12 cellular contexts compared by ENCODE assay signal in genomic region chr2:12127639-12128038, GRCh38.
DNase-seq lines count a peak whose midpoint lies in the region; ATAC-seq, FAIRE-seq and TF ChIP-seq lines count a peak whose summit lies in the region.
"Had no signal": no experiment of that assay in that cellular context is flagged by ENCODE, and none has a peak within 500 bp of the region (broad histone marks: within the 10 kb centered on the region; RNA-seq: fewer than 3 reads in every experiment).

No MANE protein-coding gene starts in this region.

- H3K4me3 ChIP-seq in small intestine (ENCODE audit: low read depth in 1 of 2, low read length in 2 of 2) (no peak overlapping the region), foreskin fibroblast (ENCODE audit: low read depth in 1 of 2, low read length in 2 of 2) (no peak overlapping the region)
- H3K4me3 ChIP-seq: tibial artery had no signal

- H3K9me3 ChIP-seq in small intestine (ENCODE audit: control insufficient read depth, low read depth): no peaks in the 10 kb centered on the region

- no peak for DNase-seq in activated CD4-positive, CD25-positive, alpha-beta regulatory T cell (lab: John Stamatoyannopoulos, UW)
- no peak for DNase-seq in activated T-helper 1 cell treated with anti-CD3 and anti-CD28 coated beads, Interleukin-12 subunit alpha, Interleukin-12 subunit beta, Interleukin-2, Interleukin-4 antibody, amounts not matched to agents 30 ng/mL and 10 ng/mL and 1 ng/mL, durations not matched to agents 14 hours and 24 hours and 36 hours (ENCODE audit: low spot score)
- peak; percentile 13 for DNase-seq in small intestine
- no peak for DNase-seq in kidney tubule cell (ENCODE audit: low spot score)
- DNase-seq in foreskin fibroblast: no peak
- DNase-seq in frontal cortex (ENCODE audit: low spot score in 2 of 2): no peak
- DNase-seq: kidney glomerular epithelial cell, NCI-H2081 treated with DMSO at 0.1 percent for 48 hours, tibial artery had no signal

- H3K4me3 Mint-ChIP-seq in activated T-helper 1 cell treated with anti-CD3 and anti-CD28 coated beads, Interleukin-12 subunit alpha, Interleukin-12 subunit beta, Interleukin-2, Interleukin-4 antibody, amounts not matched to agents 30 ng/mL and 10 ng/mL and 1 ng/mL, durations not matched to agents 14 hours and 24 hours and 36 hours: peak overlapping the region; percentile 15

- peaks cover 4% of the 10 kb centered on the region for H3K36me3 Mint-ChIP-seq in activated T-helper 1 cell treated with anti-CD3 and anti-CD28 coated beads, Interleukin-12 subunit alpha, Interleukin-12 subunit beta, Interleukin-2, Interleukin-4 antibody, amounts not matched to agents 30 ng/mL and 10 ng/mL and 1 ng/mL, durations not matched to agents 14 hours and 24 hours and 36 hours (ENCODE audit: low read depth)

- peak overlapping the region; percentile 55 for H3K27ac Mint-ChIP-seq in activated T-helper 1 cell treated with anti-CD3 and anti-CD28 coated beads, Interleukin-12 subunit alpha, Interleukin-12 subunit beta, Interleukin-2, Interleukin-4 antibody, amounts not matched to agents 30 ng/mL and 10 ng/mL and 1 ng/mL, durations not matched to agents 14 hours and 24 hours and 36 hours

- H3K36me3 ChIP-seq in small intestine (ENCODE audit: control insufficient read depth in 2 of 2, insufficient read depth in 2 of 2, low read length in 2 of 2): no peaks in the 10 kb centered on the region
- H3K36me3 ChIP-seq: tibial artery had no signal

- H3K27me3 Mint-ChIP-seq in activated T-helper 1 cell treated with anti-CD3 and anti-CD28 coated beads, Interleukin-12 subunit alpha, Interleukin-12 subunit beta, Interleukin-2, Interleukin-4 antibody, amounts not matched to agents 30 ng/mL and 10 ng/mL and 1 ng/mL, durations not matched to agents 14 hours and 24 hours and 36 hours (ENCODE audit: insufficient read depth): peaks cover 5% of the 10 kb centered on the region

- H3K9me3 Mint-ChIP-seq in activated T-helper 1 cell treated with anti-CD3 and anti-CD28 coated beads, Interleukin-12 subunit alpha, Interleukin-12 subunit beta, Interleukin-2, Interleukin-4 antibody, amounts not matched to agents 30 ng/mL and 10 ng/mL and 1 ng/mL, durations not matched to agents 14 hours and 24 hours and 36 hours: peaks cover 10% of the 10 kb centered on the region

- ATAC-seq in activated CD4-positive, CD25-positive, alpha-beta regulatory T cell treated with anti-CD3 and anti-CD28 coated beads, Interleukin-2, amount 50 U/mL, for 24 hours: peak; percentile 35 to 53
- peak; percentile 63 for ATAC-seq in HG02884 (IDR thresholded peaks at IDR 0.05; ENCODE audit: unreplicated experiment)

- H3K4me1 ChIP-seq in small intestine (ENCODE audit: control insufficient read depth in 2 of 2, insufficient read depth in 1 of 2, low read depth in 1 of 2, low read length in 1 of 2): no peaks in the 10 kb centered on the region

- no peak for TF ChIP-seq CTCF in foreskin fibroblast (IDR thresholded peaks at IDR 0.05; ENCODE audit: low read depth, low read length)

- no peaks in the 10 kb centered on the region for H3K4me1 Mint-ChIP-seq in activated T-helper 1 cell treated with anti-CD3 and anti-CD28 coated beads, Interleukin-12 subunit alpha, Interleukin-12 subunit beta, Interleukin-2, Interleukin-4 antibody, amounts not matched to agents 30 ng/mL and 10 ng/mL and 1 ng/mL, durations not matched to agents 14 hours and 24 hours and 36 hours (ENCODE audit: low read depth)

- intact Hi-C loops in activated T-helper 1 cell treated with anti-CD3 and anti-CD28 coated beads, Interleukin-12 subunit alpha, Interleukin-12 subunit beta, Interleukin-2, Interleukin-4 antibody, amounts not matched to agents 30 ng/mL and 10 ng/mL and 1 ng/mL, durations not matched to agents 14 hours and 24 hours and 36 hours (cut with micrococcal nuclease): loop anchor here (5.0 to 10.0 kb wide), 2 partner anchors 165 to 587 kb away; partner anchors contain the start of gene TRIB2

- no peaks in the 10 kb centered on the region for H3K27me3 ChIP-seq in small intestine (ENCODE audit: control insufficient read depth in 2 of 2, insufficient read depth in 2 of 2, low read length in 2 of 2)
- H3K27me3 ChIP-seq: tibial artery had no signal

- FAIRE-seq in small intestine (lab: Jason Lieb, UNC): no peak
- no peak for FAIRE-seq in frontal cortex (lab: Jason Lieb, UNC)

- H3K27ac ChIP-seq in small intestine (ENCODE audit: low read depth in 1 of 2, low read length in 1 of 2): no peak overlapping the region
- H3K27ac ChIP-seq: 22Rv1, tibial artery had no signal

- 57 to 66% (median 62%) methylated on average over 2 of the region's 2 CpGs for WGBS in small intestine, 3 donors
